In genomic region chr9:120914410-120914809, GRCh38 we compare ENCODE assay signal across 1 cellular context.
TF ChIP-seq lines count a peak whose summit lies in the region.

No MANE protein-coding gene starts in this region.

TF ChIP-seq in GM12878, 131 proteins besides CTCF, POLR2A, EP300 and RAD21 (continued from another document):
- no peak for TF ChIP-seq POU2F2 (IDR thresholded peaks at IDR 0.05; ENCODE audit: borderline replicate concordance, low read depth, low read length)
